Comparison of ENCODE assay signal across 8 cellular contexts in the genomic region with DNA sequence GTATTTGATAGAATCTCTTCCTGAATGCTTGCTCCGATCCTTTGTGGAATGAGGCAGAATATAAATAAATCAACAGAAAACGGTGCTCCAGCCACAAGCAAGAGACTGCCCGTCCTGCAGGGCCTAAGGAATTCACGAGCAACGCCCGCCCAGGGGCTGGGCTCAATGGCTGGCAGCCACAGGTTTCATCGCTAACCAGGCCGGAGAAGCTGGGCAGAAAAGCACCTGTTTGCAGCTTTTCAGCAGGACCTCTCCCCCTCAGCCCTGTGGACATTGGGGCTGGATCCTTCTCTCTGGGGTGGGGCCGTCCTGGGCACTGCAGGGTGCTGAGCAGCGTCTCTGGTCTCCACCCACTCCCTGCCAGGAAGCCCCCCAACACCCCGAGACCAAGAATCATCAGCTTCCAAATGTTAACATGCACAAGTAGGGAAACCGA.
DNase-seq lines count a peak whose midpoint lies in the region; ATAC-seq, FAIRE-seq and TF ChIP-seq lines count a peak whose summit lies in the region.

No MANE protein-coding gene starts in this region.

- H3K4me1 ChIP-seq in fibroblast of lung (ENCODE audit: control insufficient read depth, extremely low read depth, insufficient read depth, low read length), result peaks cover 23% of the 10 kb centered on the region
- peaks cover 10% of the 10 kb centered on the region for H3K4me1 ChIP-seq in effector memory CD4-positive, alpha-beta T cell (ENCODE audit: control insufficient read depth, insufficient read depth, low read length, poor library complexity, severe bottlenecking)

- H3K27me3 ChIP-seq in fibroblast of lung (ENCODE audit: control insufficient read depth, insufficient read depth, low read length), result no peaks in the 10 kb centered on the region
- H3K27me3 ChIP-seq in effector memory CD4-positive, alpha-beta T cell (replicated peaks; ENCODE audit: control insufficient read depth, insufficient read depth, low read length, poor library complexity, severe bottlenecking), result no peaks in the 10 kb centered on the region

- peak overlapping the region; percentile 78 for H3K27ac ChIP-seq in fibroblast of lung (ENCODE audit: insufficient read depth, low read length)
- H3K27ac ChIP-seq in effector memory CD4-positive, alpha-beta T cell (ENCODE audit: insufficient read depth, low read length, poor library complexity, severe bottlenecking), result no peak overlapping the region

- H3K4me2 ChIP-seq in fibroblast of lung (ENCODE audit: extremely low read depth, insufficient read depth, low read length), result peak overlapping the region; percentile 93

- no peak for TF ChIP-seq CTCF in fibroblast of lung (conservative IDR thresholded peaks at IDR 0.05 in 1 of 2, IDR thresholded peaks at IDR 0.05 in 1 of 2; ENCODE audit: low read depth in 1 of 2, low read length in 2 of 2)
- no peak for TF ChIP-seq CTCF in nephron progenitor cell (IDR thresholded peaks at IDR 0.05)

- no peak overlapping the region for H2AFZ ChIP-seq in fibroblast of lung (ENCODE audit: low read length)

- no peaks in the 10 kb centered on the region for H3K36me3 ChIP-seq in fibroblast of lung (ENCODE audit: control insufficient read depth, insufficient read depth, low read length)
- no peaks in the 10 kb centered on the region for H3K36me3 ChIP-seq in effector memory CD4-positive, alpha-beta T cell (ENCODE audit: control insufficient read depth, insufficient read depth, low read length)

- H3K9me3 ChIP-seq in fibroblast of lung (ENCODE audit: control insufficient read depth, insufficient read depth, low read depth, low read length), result no peaks in the 10 kb centered on the region
- peaks cover 4% of the 10 kb centered on the region for H3K9me3 ChIP-seq in effector memory CD4-positive, alpha-beta T cell (ENCODE audit: control insufficient read depth, low read length)

- peak overlapping the region; percentile 41 to 52 (median 50) for H3K4me3 ChIP-seq in fibroblast of lung (replicated peaks in 1 of 4; ENCODE audit: control extremely low read depth in 1 of 4, insufficient read depth in 1 of 4, low read depth in 3 of 4, low read length in 4 of 4)
- H3K4me3 ChIP-seq in effector memory CD4-positive, alpha-beta T cell (ENCODE audit: insufficient read depth, low read depth, low read length, poor library complexity, severe bottlenecking), result no peak overlapping the region

- H3K79me2 ChIP-seq in fibroblast of lung (ENCODE audit: control insufficient read depth, insufficient read depth, low read length), result no peaks in the 10 kb centered on the region

- peak overlapping the region; percentile 72 for H3K4me3 Mint-ChIP-seq in nephron progenitor cell

- no peaks in the 10 kb centered on the region for H4K20me1 ChIP-seq in fibroblast of lung (ENCODE audit: control insufficient read depth, extremely low read depth, insufficient read depth, low read length)

- peak overlapping the region; percentile 75 for H3K9ac ChIP-seq in fibroblast of lung (ENCODE audit: insufficient read depth, low read length)

- FAIRE-seq in RCC 7860 (lab: Jason Lieb, UNC), result no peak

- H3K36me3 Mint-ChIP-seq in nephron progenitor cell (ENCODE audit: low read depth), result peaks cover 12% of the 10 kb centered on the region

- H3K27ac Mint-ChIP-seq in nephron progenitor cell, result no peak overlapping the region

- ATAC-seq in HG02840 (IDR thresholded peaks at IDR 0.05; ENCODE audit: low FRiP score, unreplicated experiment), result no peak
- no peak for ATAC-seq in GM18502 (IDR thresholded peaks at IDR 0.05; ENCODE audit: poor library complexity, unreplicated experiment)

- peaks cover 16% of the 10 kb centered on the region for H3K4me1 Mint-ChIP-seq in nephron progenitor cell

- peaks cover 20% of the 10 kb centered on the region for H3K9me3 Mint-ChIP-seq in nephron progenitor cell

- peaks cover 7% of the 10 kb centered on the region for H3K27me3 Mint-ChIP-seq in nephron progenitor cell (ENCODE audit: low read depth, poor library complexity)

- DNase-seq in AG08396 (ENCODE audit: low spot score) (peak; percentile 80), RCC 7860 (ENCODE audit: low spot score) (peak; percentile 60), fibroblast of lung (ENCODE audit: low read depth in 2 of 2) (peak; percentile 46 to 79), nephron progenitor cell (no peak), NCI-H345 (lab: John Stamatoyannopoulos, UW) (no peak)
- no peak for DNase-seq in effector memory CD4-positive, alpha-beta T cell

Comparison
In these comparisons a context has a peak if more than half of its experiments do, and no peak if none do; other contexts are left out.
1. DNase-seq: peak in AG08396 (single experiment), RCC 7860 (single experiment) and fibroblast of lung (2 of 2); none in nephron progenitor cell (single experiment), effector memory CD4-positive, alpha-beta T cell (0 of 3) and NCI-H345 (single experiment).